Comparison of ENCODE assay signal across 14 cellular contexts in genomic region chr17:62681061-62681938, GRCh38.
"Had no signal": no experiment of that assay in that cellular context is flagged by ENCODE, and none has a peak within 500 bp of the region (broad histone marks: within the 10 kb centered on the region; RNA-seq: fewer than 3 reads in every experiment).

No MANE protein-coding gene starts in this region.

- H3K9me3 ChIP-seq: mucosa of descending colon, upper lobe of left lung had no signal

- H3K27ac ChIP-seq: upper lobe of left lung, VCaP had no signal

- H3K4me3 ChIP-seq: lung, mucosa of descending colon, upper lobe of left lung had no signal

- DNase-seq: activated CD4-positive, alpha-beta memory T cell treated with anti-CD3 and anti-CD28 coated beads, Interleukin-2, amount 10 ng/mL, durations not matched to agents 7 days and 5 days; activated CD4-positive, alpha-beta T cell treated with anti-CD3 and anti-CD28 coated beads for 36 hours; activated naive CD4-positive, alpha-beta T cell; activated T-cell treated with anti-CD3 and anti-CD28 coated beads, Interleukin-2, amount 50 U/mL, for 72 hours; naive thymus-derived CD8-positive, alpha-beta T cell; occipital lobe; stimulated activated CD4-positive, alpha-beta T cell treated with anti-CD3 and anti-CD28 coated beads, Interleukin-12 subunit alpha, Interleukin-12 subunit beta, amount 100 ng/mL, for 4 hours; stimulated activated naive CD4-positive, alpha-beta T cell treated with Interleukin-2 at 50 U/mL for 16 hours; T-cell; T1000 had no signal

- H3K4me1 ChIP-seq: upper lobe of left lung had no signal

- H3K27me3 ChIP-seq: upper lobe of left lung had no signal

- ATAC-seq: activated CD4-positive, alpha-beta T cell treated with anti-CD3 and anti-CD28 coated beads for 36 hours; activated T-cell treated with anti-CD3 and anti-CD28 coated beads, Interleukin-2, amount 50 U/mL, for 72 hours; naive thymus-derived CD8-positive, alpha-beta T cell; T-cell had no signal
